In the genomic region with DNA sequence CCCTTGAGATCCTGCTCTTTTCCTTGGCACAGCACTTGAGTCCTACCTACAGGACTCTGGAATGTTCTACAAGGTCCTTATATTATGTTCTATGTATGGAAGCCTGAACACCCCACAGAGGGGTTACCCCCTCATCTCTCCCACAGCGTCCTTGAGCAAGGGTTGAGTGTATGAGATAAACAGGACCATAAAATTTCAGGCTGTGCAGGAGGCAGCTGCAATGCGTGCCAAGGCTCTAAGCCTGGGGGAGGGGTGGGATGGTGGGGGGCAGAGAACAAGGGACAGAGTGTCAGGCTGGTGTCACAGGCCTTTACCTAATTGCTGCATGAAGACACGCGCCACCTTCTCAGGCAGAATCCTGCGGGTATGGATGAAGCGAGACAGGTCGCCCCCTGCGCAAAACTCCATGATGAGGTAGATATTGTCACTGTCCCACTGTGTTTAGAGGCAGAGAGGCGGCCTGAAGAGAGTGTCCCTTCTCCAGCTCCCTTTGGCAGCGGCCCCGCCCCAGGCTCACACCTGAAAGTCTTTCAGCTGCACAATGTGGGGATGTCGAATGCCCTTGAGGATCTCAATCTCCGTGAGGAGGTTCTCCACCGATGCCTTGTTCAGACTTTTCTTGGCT, we compare ENCODE assay signal across 8 cellular contexts. TPM values are rescaled to one million over a fixed set of nuclear protein-coding genes. Genes with fewer than 3 reads are reported as not detected.
DNase-seq lines count a peak whose midpoint lies in the region; ATAC-seq and TF ChIP-seq lines count a peak whose summit lies in the region.

No MANE protein-coding gene starts in this region.

- H3K9me3 Mint-ChIP-seq in CD4-positive, CD25-positive, alpha-beta regulatory T cell: no peaks in the 10 kb centered on the region
- H3K9me3 Mint-ChIP-seq in neural progenitor cell: no peaks in the 10 kb centered on the region

- DNase-seq in CD4-positive, CD25-positive, alpha-beta regulatory T cell: no peak
- DNase-seq in NB4 (ENCODE audit: low read depth): no peak
- DNase-seq in effector memory CD4-positive, alpha-beta T cell: no peak
- no peak for DNase-seq in neural progenitor cell (ENCODE audit: low spot score)
- DNase-seq in mucosa of gallbladder (ENCODE audit: low spot score): no peak
- DNase-seq in AG08395 (ENCODE audit: low spot score): no peak
- DNase-seq in T-helper 9 cell: no peak

- no peak overlapping the region for H3K9ac ChIP-seq in neural progenitor cell

- H3K4me3 ChIP-seq in CD4-positive, CD25-positive, alpha-beta regulatory T cell (ENCODE audit: low read depth, low read length): peak overlapping the region; percentile 68
- H3K4me3 ChIP-seq in NB4 (ENCODE audit: low read depth, low read length): peak overlapping the region; percentile 81
- H3K4me3 ChIP-seq in effector memory CD4-positive, alpha-beta T cell (ENCODE audit: insufficient read depth, low read depth, low read length, poor library complexity, severe bottlenecking): peak overlapping the region; percentile 88
- peak overlapping the region; percentile 82 for H3K4me3 ChIP-seq in neural progenitor cell

- H3F3A ChIP-seq in neural progenitor cell (ENCODE audit: low read depth): peaks cover 24% of the 10 kb centered on the region

- H3K4me1 Mint-ChIP-seq in CD4-positive, CD25-positive, alpha-beta regulatory T cell: peaks cover 5 to 63% (median 34%) of the 10 kb centered on the region in 4 donors
- H3K4me1 Mint-ChIP-seq in neural progenitor cell: peaks cover 35% of the 10 kb centered on the region

- peak overlapping the region; percentile 74 to 91 (median 86) for H3K4me3 Mint-ChIP-seq in CD4-positive, CD25-positive, alpha-beta regulatory T cell
- peak overlapping the region; percentile 95 for H3K4me3 Mint-ChIP-seq in neural progenitor cell

- TF ChIP-seq CTCF in NB4 (IDR thresholded peaks at IDR 0.05; ENCODE audit: low read depth, low read length) (no peak), neural progenitor cell (IDR thresholded peaks at IDR 0.05) (no peak)

- H3K9me3 ChIP-seq in CD4-positive, CD25-positive, alpha-beta regulatory T cell (ENCODE audit: control insufficient read depth in 2 of 2, low read length in 2 of 2): no peaks in the 10 kb centered on the region
- H3K9me3 ChIP-seq in effector memory CD4-positive, alpha-beta T cell (ENCODE audit: control insufficient read depth, low read length): no peaks in the 10 kb centered on the region
- H3K9me3 ChIP-seq in neural progenitor cell (ENCODE audit: low read depth): no peaks in the 10 kb centered on the region

- H3K4me2 ChIP-seq in neural progenitor cell: peak overlapping the region; percentile 79

- no peak overlapping the region for H2AFZ ChIP-seq in neural progenitor cell (replicated peaks)

- peaks cover 12% of the 10 kb centered on the region for H4K20me1 ChIP-seq in neural progenitor cell (ENCODE audit: low read depth)

- no peaks in the 10 kb centered on the region for H3K79me2 ChIP-seq in neural progenitor cell (ENCODE audit: low read depth)

- H3K4me1 ChIP-seq in CD4-positive, CD25-positive, alpha-beta regulatory T cell (ENCODE audit: control insufficient read depth, insufficient read depth, low read length, poor library complexity, severe bottlenecking): peaks cover 48% of the 10 kb centered on the region
- H3K4me1 ChIP-seq in effector memory CD4-positive, alpha-beta T cell (ENCODE audit: control insufficient read depth, insufficient read depth, low read length, poor library complexity, severe bottlenecking): peaks cover 38% of the 10 kb centered on the region
- H3K4me1 ChIP-seq in neural progenitor cell: peaks cover 18% of the 10 kb centered on the region

- no peaks in the 10 kb centered on the region for H3K27me3 ChIP-seq in CD4-positive, CD25-positive, alpha-beta regulatory T cell (ENCODE audit: control insufficient read depth, insufficient read depth, low read length)
- H3K27me3 ChIP-seq in effector memory CD4-positive, alpha-beta T cell (replicated peaks; ENCODE audit: control insufficient read depth, insufficient read depth, low read length, poor library complexity, severe bottlenecking): no peaks in the 10 kb centered on the region
- no peaks in the 10 kb centered on the region for H3K27me3 ChIP-seq in neural progenitor cell

- H3K27me3 Mint-ChIP-seq in CD4-positive, CD25-positive, alpha-beta regulatory T cell: no peaks in the 10 kb centered on the region
- H3K27me3 Mint-ChIP-seq in neural progenitor cell (ENCODE audit: insufficient read depth, low read depth): peaks cover 7% of the 10 kb centered on the region

- H3K36me3 Mint-ChIP-seq in CD4-positive, CD25-positive, alpha-beta regulatory T cell: peaks cover 15% of the 10 kb centered on the region
- H3K36me3 Mint-ChIP-seq in neural progenitor cell: peaks cover 7% of the 10 kb centered on the region

- TF ChIP-seq POLR2A in NB4 (IDR thresholded peaks at IDR 0.05; ENCODE audit: extremely low read depth, insufficient read length): no peak

- H3K27ac ChIP-seq in CD4-positive, CD25-positive, alpha-beta regulatory T cell (ENCODE audit: insufficient read depth, low read length, poor library complexity, severe bottlenecking): peak overlapping the region; percentile 79
- no peak overlapping the region for H3K27ac ChIP-seq in effector memory CD4-positive, alpha-beta T cell (ENCODE audit: insufficient read depth, low read length, poor library complexity, severe bottlenecking)
- no peak overlapping the region for H3K27ac ChIP-seq in neural progenitor cell

- ATAC-seq in CD4-positive, CD25-positive, alpha-beta regulatory T cell (ENCODE audit: low read depth in 2 of 2): no peak
- ATAC-seq in GM19035 (IDR thresholded peaks at IDR 0.05; ENCODE audit: unreplicated experiment): no peak

- peak overlapping the region; percentile 45 to 71 (median 61) for H3K27ac Mint-ChIP-seq in CD4-positive, CD25-positive, alpha-beta regulatory T cell
- peak overlapping the region; percentile 39 for H3K27ac Mint-ChIP-seq in neural progenitor cell

- no peaks in the 10 kb centered on the region for H3K36me3 ChIP-seq in CD4-positive, CD25-positive, alpha-beta regulatory T cell (ENCODE audit: control insufficient read depth, insufficient read depth, low read length)
- H3K36me3 ChIP-seq in effector memory CD4-positive, alpha-beta T cell (ENCODE audit: control insufficient read depth, insufficient read depth, low read length): peaks cover 39% of the 10 kb centered on the region
- no peaks in the 10 kb centered on the region for H3K36me3 ChIP-seq in neural progenitor cell

RNA-seq across cellular contexts. Expression of a gene that starts 1.1 kb away (rescaled TPM):
- total RNA-seq in CD4-positive, CD25-positive, alpha-beta regulatory T cell: 54.4 TPM
- 10 to 100 TPM; 22.5 to 38.1 (median 34.7) TPM for polyA plus RNA-seq in CD4-positive, CD25-positive, alpha-beta regulatory T cell
- 22.7 and 37.4 TPM in 2 replicates for total RNA-seq in neural progenitor cell (ENCODE audit: low replicate concordance)
- 42.1 TPM for total RNA-seq in mucosa of gallbladder

RNA-seq across cellular contexts. Expression of a gene that starts 15.4 kb away (rescaled TPM):
- 0.35 TPM for total RNA-seq in CD4-positive, CD25-positive, alpha-beta regulatory T cell
- polyA plus RNA-seq in CD4-positive, CD25-positive, alpha-beta regulatory T cell: not detected
- total RNA-seq in neural progenitor cell (ENCODE audit: low replicate concordance) (not detected in 2 replicates), mucosa of gallbladder (not detected)

RNA-seq across cellular contexts. Expression of a gene that starts 29.2 kb away (rescaled TPM):
- not detected for total RNA-seq in CD4-positive, CD25-positive, alpha-beta regulatory T cell
- not detected for polyA plus RNA-seq in CD4-positive, CD25-positive, alpha-beta regulatory T cell
- total RNA-seq in neural progenitor cell (ENCODE audit: low replicate concordance) (not detected in 2 replicates), mucosa of gallbladder (not detected)

RNA-seq across cellular contexts. Expression of a gene that starts 31.3 kb away (rescaled TPM):
- total RNA-seq in CD4-positive, CD25-positive, alpha-beta regulatory T cell: 107 TPM
- polyA plus RNA-seq in CD4-positive, CD25-positive, alpha-beta regulatory T cell: 100 to 1,000 TPM; 145 to 194 (median 159) TPM
- total RNA-seq in neural progenitor cell (ENCODE audit: low replicate concordance): 19.4 and 44.5 TPM in 2 replicates
- 110 TPM for total RNA-seq in mucosa of gallbladder

RNA-seq across cellular contexts. Expression of a gene that starts 48.0 kb away (rescaled TPM):
- total RNA-seq in CD4-positive, CD25-positive, alpha-beta regulatory T cell: 49.6 TPM
- 100 to 1,000 TPM in 2 of 4 donors, 10 to 100 TPM in 2; 77.2 to 108 (median 100.0) TPM for polyA plus RNA-seq in CD4-positive, CD25-positive, alpha-beta regulatory T cell
- total RNA-seq in neural progenitor cell (ENCODE audit: low replicate concordance) (77.7 and 106 TPM in 2 replicates), mucosa of gallbladder (46.0 TPM)
